23 cellular contexts compared by ENCODE assay signal in the genomic region with DNA sequence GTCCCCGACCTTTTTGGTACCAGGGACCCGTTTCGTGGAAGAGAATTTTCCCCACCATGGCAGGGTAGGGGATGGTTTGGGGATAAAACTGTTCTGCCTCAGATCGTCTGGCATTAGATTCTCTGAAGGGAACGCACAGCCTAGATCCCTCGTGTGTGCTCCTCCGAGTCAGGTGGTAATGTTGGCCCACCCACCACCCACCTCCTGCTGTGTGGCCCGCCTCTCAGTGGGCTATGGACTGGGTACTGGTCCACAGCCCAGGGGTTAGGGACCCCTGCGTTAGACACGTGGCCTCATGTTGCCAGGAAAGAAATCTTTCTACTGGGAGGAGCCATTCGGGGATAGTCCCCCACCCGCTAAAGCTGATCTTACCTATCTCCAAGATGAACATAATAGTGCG.
"Had no signal": no experiment of that assay in that cellular context is flagged by ENCODE, and none has a peak within 500 bp of the region (broad histone marks: within the 10 kb centered on the region; RNA-seq: fewer than 3 reads in every experiment).

No MANE protein-coding gene starts in this region.

- H3K4me3 Mint-ChIP-seq: brain; natural killer cell; stimulated activated naive B cell treated with anti-CD40 and anti-IgM and Interleukin-4, amounts not matched to agents 10 μg/mL and 1 μg/mL and 100 μg/mL, for 72 hours; T-cell had no signal

- H3K27ac Mint-ChIP-seq: natural killer cell; stimulated activated naive B cell treated with anti-CD40 and anti-IgM and Interleukin-4, amounts not matched to agents 10 μg/mL and 1 μg/mL and 100 μg/mL, for 72 hours had no signal

- H3K4me1 ChIP-seq: parathyroid adenoma, transverse colon had no signal

- H3K4me1 Mint-ChIP-seq: brain, natural killer cell had no signal

- H3K36me3 Mint-ChIP-seq: natural killer cell had no signal

- H3K9me3 ChIP-seq: transverse colon had no signal

- DNase-seq: activated CD4-positive, alpha-beta T cell treated with anti-CD3 and anti-CD28 coated beads for 1 hour; activated CD4-positive, alpha-beta T cell treated with anti-CD3 and anti-CD28 coated beads, Interleukin-2, amount 50 U/mL, for 1 hour; activated CD8-positive, alpha-beta memory T cell treated with anti-CD3 and anti-CD28 coated beads for 24 hours; activated CD8-positive, alpha-beta memory T cell treated with anti-CD3 and anti-CD28 coated beads, Interleukin-2, amount 50 U/mL, for 48 hours; activated effector memory CD4-positive, alpha-beta T cell treated with Interleukin-2 at 50 U/mL for 16 hours; activated naive CD4-positive, alpha-beta T cell treated with anti-CD3 and anti-CD28 coated beads, Interleukin-2, amount 50 U/mL, for 16 hours; activated T-cell treated with anti-CD3 and anti-CD28 coated beads, Interleukin-2, amount 50 U/mL, for 48 hours; cortex of kidney; erythroblast; foreskin fibroblast; natural killer cell; nucleus accumbens; small intestine; stimulated activated CD4-positive, alpha-beta T cell treated with anti-CD3 and anti-CD28 coated beads, Interleukin-15, amount 100 ng/mL, for 24 hours; stimulated activated CD8-positive, alpha-beta memory T cell treated with anti-CD3 and anti-CD28 coated beads, Interleukin-4, amount 100 ng/mL, for 48 hours; stimulated activated naive B cell treated with anti-CD40 and anti-IgM and Interleukin-4, amounts not matched to agents 10 μg/mL and 1 μg/mL and 100 μg/mL, for 72 hours; T-cell; transverse colon had no signal

- H3K4me3 ChIP-seq: lung, transverse colon had no signal

- ATAC-seq: left lobe of liver; natural killer cell; sciatic nerve; stimulated activated naive B cell treated with anti-CD40 and anti-IgM and Interleukin-4, amounts not matched to agents 10 μg/mL and 1 μg/mL and 100 μg/mL, for 72 hours had no signal

- H3K27me3 ChIP-seq: transverse colon had no signal

- H3K27ac ChIP-seq: parathyroid adenoma, transverse colon had no signal

- H3K27me3 Mint-ChIP-seq: brain; stimulated activated naive B cell treated with anti-CD40 and anti-IgM and Interleukin-4, amounts not matched to agents 10 μg/mL and 1 μg/mL and 100 μg/mL, for 72 hours; T-cell had no signal

- H3K9me3 Mint-ChIP-seq: natural killer cell; stimulated activated naive B cell treated with anti-CD40 and anti-IgM and Interleukin-4, amounts not matched to agents 10 μg/mL and 1 μg/mL and 100 μg/mL, for 72 hours; T-cell had no signal
